ENCODE assay signal across 10 cellular contexts in genomic region chr18:31500161-31500688, GRCh38.
DNase-seq lines count a peak whose midpoint lies in the region; ATAC-seq and TF ChIP-seq lines count a peak whose summit lies in the region.
"Had no signal": no experiment of that assay in that cellular context is flagged by ENCODE, and none has a peak within 500 bp of the region (broad histone marks: within the 10 kb centered on the region; RNA-seq: fewer than 3 reads in every experiment).

No MANE protein-coding gene starts in this region.

- no peaks in the 10 kb centered on the region for H3K27me3 ChIP-seq in parathyroid adenoma (ENCODE audit: control insufficient read depth, insufficient read depth, low read length)
- H3K27me3 ChIP-seq: SJSA1 had no signal

- H3K9ac ChIP-seq in parathyroid adenoma: no peak overlapping the region

- ATAC-seq in HG02798 (IDR thresholded peaks at IDR 0.05; ENCODE audit: poor library complexity, unreplicated experiment): peak; percentile 86
- ATAC-seq: gastroesophageal sphincter had no signal

- no peaks in the 10 kb centered on the region for H3K9me3 ChIP-seq in parathyroid adenoma (ENCODE audit: control insufficient read depth, low read length)
- H3K9me3 ChIP-seq: gastroesophageal sphincter, SJSA1 had no signal

- no peak for TF ChIP-seq CTCF in parathyroid adenoma (IDR thresholded peaks at IDR 0.05)

- no peaks in the 10 kb centered on the region for H3K36me3 ChIP-seq in parathyroid adenoma (ENCODE audit: control insufficient read depth, insufficient read depth, low read length)
- H3K36me3 ChIP-seq: gastroesophageal sphincter had no signal

- H3K4me3 ChIP-seq in parathyroid adenoma (ENCODE audit: low read depth, low read length): peak overlapping the region; percentile 98
- H3K4me3 ChIP-seq: gastroesophageal sphincter, SJSA1 had no signal

- H2AFZ ChIP-seq in parathyroid adenoma: no peak overlapping the region

- H3K4me2 ChIP-seq in parathyroid adenoma (ENCODE audit: low read length): peak overlapping the region; percentile 91

- H3K27ac ChIP-seq in parathyroid adenoma: peak overlapping the region; percentile 96
- H3K27ac ChIP-seq: gastroesophageal sphincter, SJSA1 had no signal

- peak; percentile 57 for TF ChIP-seq POLR2A in GM19099 (IDR thresholded peaks at IDR 0.05; ENCODE audit: extremely low read depth, insufficient read length, low read depth)

- DNase-seq in MV-4-11 (lab: John Stamatoyannopoulos, UW) (peak; percentile 73), NCI-H2196 treated with DMSO at 0.1 percent for 48 hours (lab: John Stamatoyannopoulos, UW; ENCODE audit: unreplicated experiment) (no peak), NCI-H187 (lab: John Stamatoyannopoulos, UW) (no peak), NCI-H1436 (lab: John Stamatoyannopoulos, UW) (no peak), amniotic stem cell (lab: John Stamatoyannopoulos, UW) (no peak)

- H3K4me1 ChIP-seq in parathyroid adenoma: peaks cover 9% of the 10 kb centered on the region

- H3K79me2 ChIP-seq in parathyroid adenoma: peaks cover 32% of the 10 kb centered on the region
